ENCODE assay signal across 24 cellular contexts in the genomic region with DNA sequence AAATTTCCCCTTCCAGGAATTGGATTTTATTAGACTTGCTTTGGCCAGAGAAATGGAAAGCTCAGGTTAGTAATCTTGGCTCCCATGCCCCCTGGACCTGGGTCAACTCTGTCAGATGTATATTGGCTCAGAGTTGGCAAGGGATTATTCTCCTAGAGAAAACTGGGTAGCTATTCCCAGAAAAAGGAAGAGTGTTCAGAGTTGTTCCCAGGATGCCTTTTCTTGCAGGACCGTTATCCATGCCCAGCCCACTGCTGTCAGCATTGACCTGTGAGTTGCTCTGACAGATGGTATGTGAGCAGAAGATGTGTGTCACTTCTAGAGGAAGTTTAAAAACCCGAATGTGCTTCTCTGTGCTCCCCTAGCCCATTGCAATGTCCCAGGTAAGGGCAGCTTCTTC.
"Had no signal": no experiment of that assay in that cellular context is flagged by ENCODE, and none has a peak within 500 bp of the region (broad histone marks: within the 10 kb centered on the region; RNA-seq: fewer than 3 reads in every experiment).

No MANE protein-coding gene starts in this region.

- ATAC-seq: naive thymus-derived CD4-positive, alpha-beta T cell; natural killer cell; right cardiac atrium; right lobe of liver; stimulated activated effector memory CD8-positive, alpha-beta T cell treated with anti-CD3 and anti-CD28 coated beads, Interleukin-12 subunit alpha, Interleukin-12 subunit beta, amount 100 ng/mL, for 72 hours; stimulated activated naive B cell treated with anti-CD40 and anti-IgM and Interleukin-4, amounts not matched to agents 10 μg/mL and 1 μg/mL and 100 μg/mL, for 72 hours had no signal

- H3K27me3 ChIP-seq: neural progenitor cell, ovary, right lobe of liver, sigmoid colon, stomach, thyroid gland, tibial nerve, upper lobe of left lung, vagina had no signal

- H3K4me3 ChIP-seq: neural progenitor cell, ovary, prostate gland, right lobe of liver, sigmoid colon, stomach, thoracic aorta, thyroid gland, tibial nerve, upper lobe of left lung, vagina had no signal

- DNase-seq: naive thymus-derived CD4-positive, alpha-beta T cell; natural killer cell; occipital lobe; ovary; right cardiac atrium; right lobe of liver; sigmoid colon; small intestine; stimulated activated CD4-positive, alpha-beta T cell treated with anti-CD3 and anti-CD28 coated beads, Interleukin-15, amount 100 ng/mL, for 24 hours; stimulated activated CD4-positive, alpha-beta T cell treated with anti-CD3 and anti-CD28 coated beads, Interleukin-2, amount 100 ng/mL, for 24 hours; stimulated activated CD4-positive, alpha-beta T cell treated with anti-CD3 and anti-CD28 coated beads, Interleukin-2, amount 100 ng/mL, for 48 hours; stimulated activated CD4-positive, alpha-beta T cell treated with anti-CD3 and anti-CD28 coated beads, Interleukin-4, amount 100 ng/mL, for 24 hours; stimulated activated naive B cell treated with anti-CD40 and anti-IgM and Interleukin-4, amounts not matched to agents 10 μg/mL and 1 μg/mL and 100 μg/mL, for 72 hours; stimulated activated naive CD4-positive, alpha-beta T cell treated with Interleukin-2 at 50 U/mL for 16 hours; stomach; thyroid gland; trophoblast cell; upper lobe of left lung had no signal

- H3K27ac ChIP-seq: neural progenitor cell, ovary, prostate gland, right lobe of liver, sigmoid colon, stomach, thoracic aorta, thyroid gland, tibial nerve, upper lobe of left lung, vagina had no signal

- H3K4me1 ChIP-seq: neural progenitor cell, right lobe of liver, thyroid gland, upper lobe of left lung had no signal

- H3K36me3 ChIP-seq: neural progenitor cell, ovary, prostate gland, right lobe of liver, sigmoid colon, stomach, thoracic aorta, thyroid gland, tibial nerve, upper lobe of left lung, vagina had no signal

- H3K9me3 ChIP-seq: ovary, prostate gland, right lobe of liver, thoracic aorta, thyroid gland, upper lobe of left lung, vagina had no signal
